In the genomic region with DNA sequence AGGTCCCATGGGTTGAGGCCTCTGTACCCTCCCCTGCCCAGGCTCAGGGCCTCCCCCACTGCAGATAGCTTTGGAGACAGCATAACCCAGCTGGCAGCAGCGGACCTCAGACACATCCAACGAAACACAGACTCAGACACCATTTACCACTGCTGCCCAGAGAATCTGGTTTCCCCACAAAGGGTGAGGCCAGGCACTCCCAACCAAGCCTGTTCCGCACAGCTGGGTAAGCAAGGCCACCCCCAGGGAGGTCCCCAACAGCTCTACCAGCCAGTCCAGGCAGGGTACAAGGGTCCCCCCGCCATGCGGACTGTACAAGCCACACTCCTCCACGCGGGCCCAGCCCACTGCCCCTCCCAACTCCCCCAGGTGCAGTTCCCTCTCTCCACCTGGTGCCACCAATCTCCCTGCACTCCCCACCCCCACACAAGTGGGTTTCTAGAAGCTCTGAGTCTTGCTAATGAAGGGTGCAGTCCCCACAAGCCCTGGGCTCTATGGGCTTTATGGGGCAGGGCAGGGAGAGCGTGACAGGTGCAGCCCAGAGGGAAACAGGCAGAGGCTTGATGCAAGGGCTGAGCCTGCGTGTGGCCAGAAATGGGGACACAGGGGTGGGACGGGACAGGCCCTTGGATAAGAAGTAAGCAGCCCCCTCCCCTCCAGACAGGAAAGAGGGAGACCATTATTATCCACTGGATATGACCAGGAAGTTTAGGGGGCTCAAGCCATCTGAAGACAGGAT, we compare ENCODE assay signal across 8 cellular contexts. TPM values are rescaled to one million over a fixed set of nuclear protein-coding genes. Genes with fewer than 3 reads are reported as not detected.
DNase-seq lines count a peak whose midpoint lies in the region; ATAC-seq and TF ChIP-seq lines count a peak whose summit lies in the region.

No MANE protein-coding gene starts in this region.

- DNase-seq in GM12864 (ENCODE audit: low read depth) (peak; percentile 48), NCI-H146 (lab: John Stamatoyannopoulos, UW) (peak; percentile 49), prostate gland (ENCODE audit: low spot score) (no peak), head of caudate nucleus (no peak), NCI-H1930 (lab: John Stamatoyannopoulos, UW) (no peak), pons (ENCODE audit: low spot score) (no peak)
- no peak for DNase-seq in effector memory CD4-positive, alpha-beta T cell

- H3K9me3 ChIP-seq in effector memory CD4-positive, alpha-beta T cell (ENCODE audit: control insufficient read depth, low read length) = no peaks in the 10 kb centered on the region
- no peaks in the 10 kb centered on the region for H3K9me3 ChIP-seq in prostate gland

- no peak overlapping the region for H3K27ac ChIP-seq in effector memory CD4-positive, alpha-beta T cell (ENCODE audit: insufficient read depth, low read length, poor library complexity, severe bottlenecking)
- peak overlapping the region; percentile 22 to 37 for H3K27ac ChIP-seq in prostate gland

- intact Hi-C loops in prostate gland (cut with DNase I) (no loop called here), head of caudate nucleus (cut with DNase I) (no loop called here)

- no peak for TF ChIP-seq POLR2A in prostate gland (IDR thresholded peaks at IDR 0.05)

- H3K4me1 ChIP-seq in effector memory CD4-positive, alpha-beta T cell (ENCODE audit: control insufficient read depth, insufficient read depth, low read length, poor library complexity, severe bottlenecking) = peaks cover 23% of the 10 kb centered on the region
- H3K4me1 ChIP-seq in prostate gland (replicated peaks) = peaks cover 6% of the 10 kb centered on the region

- no peaks in the 10 kb centered on the region for H3K27me3 ChIP-seq in effector memory CD4-positive, alpha-beta T cell (replicated peaks; ENCODE audit: control insufficient read depth, insufficient read depth, low read length, poor library complexity, severe bottlenecking)
- no peaks in the 10 kb centered on the region for H3K27me3 ChIP-seq in prostate gland (replicated peaks; ENCODE audit: insufficient read depth)

- no peak for TF ChIP-seq CTCF in GM12864 (IDR thresholded peaks at IDR 0.05; ENCODE audit: low read depth, low read length, missing control alignments)
- no peak for TF ChIP-seq CTCF in prostate gland (IDR thresholded peaks at IDR 0.05)

- H3K4me3 ChIP-seq in GM12864 (ENCODE audit: low read depth, low read length) = peak overlapping the region; percentile 10
- peak overlapping the region; percentile 37 for H3K4me3 ChIP-seq in effector memory CD4-positive, alpha-beta T cell (ENCODE audit: insufficient read depth, low read depth, low read length, poor library complexity, severe bottlenecking)
- H3K4me3 ChIP-seq in prostate gland = no peak overlapping the region

- peaks cover 4% of the 10 kb centered on the region for H3K36me3 ChIP-seq in effector memory CD4-positive, alpha-beta T cell (ENCODE audit: control insufficient read depth, insufficient read depth, low read length)
- no peaks in the 10 kb centered on the region for H3K36me3 ChIP-seq in prostate gland

- 60% methylated on average over 10 of the region's 10 CpGs for WGBS in prostate gland

- ATAC-seq in GM21619 (IDR thresholded peaks at IDR 0.05; ENCODE audit: unreplicated experiment) = peak; percentile 42

RNA-seq across cellular contexts. Expression of a gene that starts 8.8 kb away (rescaled TPM):
- 10 to 100 TPM; 29.9 to 31.1 TPM for total RNA-seq in prostate gland

RNA-seq across cellular contexts. Expression of a gene that starts 25.0 kb away (rescaled TPM):
- total RNA-seq in prostate gland = not detected

RNA-seq across cellular contexts. Expression of a gene that starts 39.5 kb away (rescaled TPM):
- 10 to 100 TPM; 19.9 to 39.8 TPM for total RNA-seq in prostate gland

RNA-seq across cellular contexts. Expression of a gene that starts 45.1 kb away (rescaled TPM):
- 10 to 100 TPM in 1 of 2 donors, 1 to 10 TPM in 1; 7.0 to 13.8 TPM for total RNA-seq in prostate gland

RNA-seq across cellular contexts. Expression of a gene that starts 47.4 kb away (rescaled TPM):
- under 1 TPM; 0.36 to 0.85 TPM for total RNA-seq in prostate gland

Comparison
In these comparisons a context has a peak if more than half of its experiments do, and no peak if none do; other contexts are left out.
1. DNase-seq: peak in GM12864 (single experiment) and NCI-H146 (single experiment); none in effector memory CD4-positive, alpha-beta T cell (0 of 3), prostate gland (single experiment), head of caudate nucleus (0 of 42), NCI-H1930 (0 of 2) and pons (single experiment).
2. H3K4me3 ChIP-seq: peak in GM12864 (single experiment) and effector memory CD4-positive, alpha-beta T cell (single experiment); none in prostate gland (0 of 2).